ENCODE assay signal across 14 cellular contexts in genomic region chr2:176744156-176744555, GRCh38.
"Had no signal": no experiment of that assay in that cellular context is flagged by ENCODE, and none has a peak within 500 bp of the region (broad histone marks: within the 10 kb centered on the region; RNA-seq: fewer than 3 reads in every experiment).

No MANE protein-coding gene starts in this region.

- H3K4me3 ChIP-seq: dorsolateral prefrontal cortex, esophagus muscularis mucosa, skin epidermis, thyroid gland had no signal

- H3K9me3 Mint-ChIP-seq: activated CD4-positive, alpha-beta memory T cell treated with anti-CD3 and anti-CD28 coated beads, Interleukin-2, amount 10 ng/mL, durations not matched to agents 7 days and 5 days; immature natural killer cell had no signal

- H3K27ac Mint-ChIP-seq: activated CD4-positive, alpha-beta memory T cell treated with anti-CD3 and anti-CD28 coated beads, Interleukin-2, amount 10 ng/mL, durations not matched to agents 7 days and 5 days; activated CD4-positive, alpha-beta T cell treated with anti-CD3 and anti-CD28 coated beads for 36 hours; activated naive CD8-positive, alpha-beta T cell; immature natural killer cell had no signal

- H3K36me3 ChIP-seq: esophagus muscularis mucosa, thyroid gland had no signal

- DNase-seq: activated CD4-positive, alpha-beta memory T cell treated with anti-CD3 and anti-CD28 coated beads, Interleukin-2, amount 10 ng/mL, durations not matched to agents 7 days and 5 days; activated CD4-positive, alpha-beta T cell treated with anti-CD3 and anti-CD28 coated beads for 36 hours; activated gamma-delta T cell; activated T-cell treated with anti-CD3 and anti-CD28 coated beads, Interleukin-2, amount 50 U/mL, for 48 hours; amygdala; cerebellar nuclear complex; dorsolateral prefrontal cortex; immature natural killer cell; retina; T-helper 9 cell; thyroid gland had no signal

- H3K4me3 Mint-ChIP-seq: activated CD4-positive, alpha-beta memory T cell treated with anti-CD3 and anti-CD28 coated beads, Interleukin-2, amount 10 ng/mL, durations not matched to agents 7 days and 5 days; activated CD4-positive, alpha-beta T cell treated with anti-CD3 and anti-CD28 coated beads for 36 hours; activated naive CD8-positive, alpha-beta T cell; immature natural killer cell had no signal

- H3K27me3 Mint-ChIP-seq: activated naive CD8-positive, alpha-beta T cell had no signal

- H3K27me3 ChIP-seq: esophagus muscularis mucosa, thyroid gland had no signal

- H3K36me3 Mint-ChIP-seq: activated naive CD8-positive, alpha-beta T cell; immature natural killer cell had no signal

- ATAC-seq: activated CD4-positive, alpha-beta T cell treated with anti-CD3 and anti-CD28 coated beads for 36 hours had no signal

- H3K9me3 ChIP-seq: esophagus muscularis mucosa, thyroid gland had no signal

- H3K27ac ChIP-seq: dorsolateral prefrontal cortex, esophagus muscularis mucosa, thyroid gland had no signal
